ENCODE assay signal across 2 cellular contexts in the genomic region with DNA sequence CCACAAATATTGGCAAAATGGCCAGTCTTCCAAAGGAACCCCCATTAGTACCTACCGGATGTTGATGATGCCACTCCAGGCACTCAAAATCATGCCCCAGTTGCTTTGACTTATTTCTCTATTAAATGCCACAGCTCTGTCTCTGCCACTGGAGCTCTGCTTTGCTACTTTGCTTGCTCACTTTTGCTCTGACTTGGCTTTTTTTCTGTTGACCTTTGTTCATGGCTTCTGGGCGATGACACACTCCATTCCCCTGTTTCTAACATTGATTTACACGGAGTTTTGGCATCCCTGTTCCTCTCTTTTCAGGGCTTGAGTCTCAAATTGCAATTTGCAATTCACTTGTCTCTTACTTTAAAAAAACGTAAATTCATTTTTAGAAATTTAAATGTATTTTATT.
TF ChIP-seq lines count a peak whose summit lies in the region.

No MANE protein-coding gene starts in this region.

TF ChIP-seq in liver, 16 proteins besides CTCF, POLR2A, EP300 and RAD21 (continued from another document):
- TF ChIP-seq, protein P1, sequence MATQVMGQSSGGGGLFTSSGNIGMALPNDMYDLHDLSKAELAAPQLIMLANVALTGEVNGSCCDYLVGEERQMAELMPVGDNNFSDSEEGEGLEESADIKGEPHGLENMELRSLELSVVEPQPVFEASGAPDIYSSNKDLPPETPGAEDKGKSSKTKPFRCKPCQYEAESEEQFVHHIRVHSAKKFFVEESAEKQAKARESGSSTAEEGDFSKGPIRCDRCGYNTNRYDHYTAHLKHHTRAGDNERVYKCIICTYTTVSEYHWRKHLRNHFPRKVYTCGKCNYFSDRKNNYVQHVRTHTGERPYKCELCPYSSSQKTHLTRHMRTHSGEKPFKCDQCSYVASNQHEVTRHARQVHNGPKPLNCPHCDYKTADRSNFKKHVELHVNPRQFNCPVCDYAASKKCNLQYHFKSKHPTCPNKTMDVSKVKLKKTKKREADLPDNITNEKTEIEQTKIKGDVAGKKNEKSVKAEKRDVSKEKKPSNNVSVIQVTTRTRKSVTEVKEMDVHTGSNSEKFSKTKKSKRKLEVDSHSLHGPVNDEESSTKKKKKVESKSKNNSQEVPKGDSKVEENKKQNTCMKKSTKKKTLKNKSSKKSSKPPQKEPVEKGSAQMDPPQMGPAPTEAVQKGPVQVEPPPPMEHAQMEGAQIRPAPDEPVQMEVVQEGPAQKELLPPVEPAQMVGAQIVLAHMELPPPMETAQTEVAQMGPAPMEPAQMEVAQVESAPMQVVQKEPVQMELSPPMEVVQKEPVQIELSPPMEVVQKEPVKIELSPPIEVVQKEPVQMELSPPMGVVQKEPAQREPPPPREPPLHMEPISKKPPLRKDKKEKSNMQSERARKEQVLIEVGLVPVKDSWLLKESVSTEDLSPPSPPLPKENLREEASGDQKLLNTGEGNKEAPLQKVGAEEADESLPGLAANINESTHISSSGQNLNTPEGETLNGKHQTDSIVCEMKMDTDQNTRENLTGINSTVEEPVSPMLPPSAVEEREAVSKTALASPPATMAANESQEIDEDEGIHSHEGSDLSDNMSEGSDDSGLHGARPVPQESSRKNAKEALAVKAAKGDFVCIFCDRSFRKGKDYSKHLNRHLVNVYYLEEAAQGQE (IDR thresholded peaks at IDR 0.05): peak; percentile 60
- no peak for TF ChIP-seq NR2F2 (IDR thresholded peaks at IDR 0.05)
- no peak for TF ChIP-seq EGR1 (IDR thresholded peaks at IDR 0.05; ENCODE audit: low read depth in 2 of 2)
- no peak for TF ChIP-seq FOXA1 (IDR thresholded peaks at IDR 0.05)
- TF ChIP-seq TAF1 (conservative IDR thresholded peaks at IDR 0.05): no peak
- peak; percentile 45 for TF ChIP-seq HNF4G (IDR thresholded peaks at IDR 0.05)
- TF ChIP-seq HNF4A (conservative IDR thresholded peaks at IDR 0.05): peak; percentile 79 to 85
- TF ChIP-seq JUND (IDR thresholded peaks at IDR 0.05): peak; percentile 52 to 70
- peak; percentile 91 for TF ChIP-seq YY1 (IDR thresholded peaks at IDR 0.05)
- TF ChIP-seq, protein P2, sequence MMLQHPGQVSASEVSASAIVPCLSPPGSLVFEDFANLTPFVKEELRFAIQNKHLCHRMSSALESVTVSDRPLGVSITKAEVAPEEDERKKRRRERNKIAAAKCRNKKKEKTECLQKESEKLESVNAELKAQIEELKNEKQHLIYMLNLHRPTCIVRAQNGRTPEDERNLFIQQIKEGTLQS (IDR thresholded peaks at IDR 0.05): no peak
- TF ChIP-seq GABPA (IDR thresholded peaks at IDR 0.05 in 1 of 2, conservative IDR thresholded peaks at IDR 0.05 in 1 of 2): no peak
- peak; percentile 60 to 79 for TF ChIP-seq RXRA (IDR thresholded peaks at IDR 0.05)
- TF ChIP-seq, protein P3, sequence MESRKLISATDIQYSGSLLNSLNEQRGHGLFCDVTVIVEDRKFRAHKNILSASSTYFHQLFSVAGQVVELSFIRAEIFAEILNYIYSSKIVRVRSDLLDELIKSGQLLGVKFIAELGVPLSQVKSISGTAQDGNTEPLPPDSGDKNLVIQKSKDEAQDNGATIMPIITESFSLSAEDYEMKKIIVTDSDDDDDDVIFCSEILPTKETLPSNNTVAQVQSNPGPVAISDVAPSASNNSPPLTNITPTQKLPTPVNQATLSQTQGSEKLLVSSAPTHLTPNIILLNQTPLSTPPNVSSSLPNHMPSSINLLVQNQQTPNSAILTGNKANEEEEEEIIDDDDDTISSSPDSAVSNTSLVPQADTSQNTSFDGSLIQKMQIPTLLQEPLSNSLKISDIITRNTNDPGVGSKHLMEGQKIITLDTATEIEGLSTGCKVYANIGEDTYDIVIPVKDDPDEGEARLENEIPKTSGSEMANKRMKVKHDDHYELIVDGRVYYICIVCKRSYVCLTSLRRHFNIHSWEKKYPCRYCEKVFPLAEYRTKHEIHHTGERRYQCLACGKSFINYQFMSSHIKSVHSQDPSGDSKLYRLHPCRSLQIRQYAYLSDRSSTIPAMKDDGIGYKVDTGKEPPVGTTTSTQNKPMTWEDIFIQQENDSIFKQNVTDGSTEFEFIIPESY (IDR thresholded peaks at IDR 0.05): peak; percentile 49
- TF ChIP-seq FOXA2 (IDR thresholded peaks at IDR 0.05): peak; percentile 38
- TF ChIP-seq, protein P4, sequence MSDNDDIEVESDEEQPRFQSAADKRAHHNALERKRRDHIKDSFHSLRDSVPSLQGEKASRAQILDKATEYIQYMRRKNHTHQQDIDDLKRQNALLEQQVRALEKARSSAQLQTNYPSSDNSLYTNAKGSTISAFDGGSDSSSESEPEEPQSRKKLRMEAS (IDR thresholded peaks at IDR 0.05): peak; percentile 20

TF ChIP-seq in HepG2, 621 proteins besides CTCF, POLR2A, EP300 and RAD21 (continued from another document):
- TF ChIP-seq, protein P5, sequence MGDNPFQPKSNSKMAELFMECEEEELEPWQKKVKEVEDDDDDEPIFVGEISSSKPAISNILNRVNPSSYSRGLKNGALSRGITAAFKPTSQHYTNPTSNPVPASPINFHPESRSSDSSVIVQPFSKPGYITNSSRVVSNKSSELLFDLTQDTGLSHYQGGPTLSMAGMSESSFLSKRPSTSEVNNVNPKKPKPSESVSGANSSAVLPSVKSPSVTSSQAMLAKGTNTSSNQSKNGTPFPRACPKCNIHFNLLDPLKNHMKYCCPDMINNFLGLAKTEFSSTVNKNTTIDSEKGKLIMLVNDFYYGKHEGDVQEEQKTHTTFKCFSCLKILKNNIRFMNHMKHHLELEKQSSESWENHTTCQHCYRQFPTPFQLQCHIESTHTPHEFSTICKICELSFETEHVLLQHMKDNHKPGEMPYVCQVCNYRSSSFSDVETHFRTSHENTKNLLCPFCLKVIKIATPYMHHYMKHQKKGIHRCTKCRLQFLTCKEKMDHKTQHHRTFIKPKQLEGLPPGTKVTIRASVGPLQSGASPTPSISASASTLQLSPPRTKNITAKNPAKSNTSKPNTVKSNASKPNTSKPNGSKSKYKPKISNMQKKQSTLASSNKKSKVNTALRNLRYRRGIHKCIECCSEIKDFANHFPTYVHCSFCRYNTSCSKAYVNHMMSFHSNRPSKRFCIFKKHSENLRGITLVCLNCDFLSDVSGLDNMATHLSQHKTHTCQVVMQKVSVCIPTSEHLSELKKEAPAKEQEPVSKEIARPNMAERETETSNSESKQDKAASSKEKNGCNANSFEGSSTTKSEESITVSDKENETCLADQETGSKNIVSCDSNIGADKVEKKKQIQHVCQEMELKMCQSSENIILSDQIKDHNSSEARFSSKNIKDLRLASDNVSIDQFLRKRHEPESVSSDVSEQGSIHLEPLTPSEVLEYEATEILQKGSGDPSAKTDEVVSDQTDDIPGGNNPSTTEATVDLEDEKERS (CRISPR knock-in tag; IDR thresholded peaks at IDR 0.05): no peak
- TF ChIP-seq RELA (CRISPR knock-in tag; IDR thresholded peaks at IDR 0.05) (no peak), GATAD1 (CRISPR knock-in tag; IDR thresholded peaks at IDR 0.05) (no peak), U2AF2 (IDR thresholded peaks at IDR 0.05; ENCODE audit: low read depth, low read length) (no peak), SIN3B (IDR thresholded peaks at IDR 0.05; ENCODE audit: low read length) (no peak), ZBTB7B (CRISPR knock-in tag; IDR thresholded peaks at IDR 0.05) (no peak), MAFF (IDR thresholded peaks at IDR 0.05; ENCODE audit: low read depth, low read length) (no peak), KDM3A (CRISPR knock-in tag; IDR thresholded peaks at IDR 0.05; ENCODE audit: low read depth) (no peak)
